In the genomic region with DNA sequence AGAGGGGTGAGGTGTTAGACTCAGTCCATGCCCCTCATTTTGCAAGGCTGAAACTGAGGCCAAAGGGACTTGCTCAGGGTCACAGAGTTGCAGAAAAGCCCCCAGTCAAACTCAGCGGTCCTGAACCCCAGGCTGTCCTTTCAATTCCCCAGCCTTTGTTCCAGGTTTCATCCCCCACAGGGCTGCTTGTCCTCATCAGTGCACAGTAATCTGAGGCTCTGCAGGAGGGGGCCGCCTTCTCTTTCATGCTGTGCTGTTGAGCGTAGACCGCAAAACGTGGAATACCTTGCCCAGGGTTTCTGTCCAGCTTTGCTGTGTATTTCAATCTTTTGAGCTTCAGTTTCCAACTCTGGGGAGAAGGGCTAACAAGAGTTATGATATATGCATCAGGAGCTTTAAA, we compare ENCODE assay signal across 2 cellular contexts.
TF ChIP-seq lines count a peak whose summit lies in the region.

No MANE protein-coding gene starts in this region.

TF ChIP-seq in GM23338, 12 proteins besides CTCF, POLR2A, EP300 and RAD21 (continued from another document and continues in another):
- TF ChIP-seq, protein P1, sequence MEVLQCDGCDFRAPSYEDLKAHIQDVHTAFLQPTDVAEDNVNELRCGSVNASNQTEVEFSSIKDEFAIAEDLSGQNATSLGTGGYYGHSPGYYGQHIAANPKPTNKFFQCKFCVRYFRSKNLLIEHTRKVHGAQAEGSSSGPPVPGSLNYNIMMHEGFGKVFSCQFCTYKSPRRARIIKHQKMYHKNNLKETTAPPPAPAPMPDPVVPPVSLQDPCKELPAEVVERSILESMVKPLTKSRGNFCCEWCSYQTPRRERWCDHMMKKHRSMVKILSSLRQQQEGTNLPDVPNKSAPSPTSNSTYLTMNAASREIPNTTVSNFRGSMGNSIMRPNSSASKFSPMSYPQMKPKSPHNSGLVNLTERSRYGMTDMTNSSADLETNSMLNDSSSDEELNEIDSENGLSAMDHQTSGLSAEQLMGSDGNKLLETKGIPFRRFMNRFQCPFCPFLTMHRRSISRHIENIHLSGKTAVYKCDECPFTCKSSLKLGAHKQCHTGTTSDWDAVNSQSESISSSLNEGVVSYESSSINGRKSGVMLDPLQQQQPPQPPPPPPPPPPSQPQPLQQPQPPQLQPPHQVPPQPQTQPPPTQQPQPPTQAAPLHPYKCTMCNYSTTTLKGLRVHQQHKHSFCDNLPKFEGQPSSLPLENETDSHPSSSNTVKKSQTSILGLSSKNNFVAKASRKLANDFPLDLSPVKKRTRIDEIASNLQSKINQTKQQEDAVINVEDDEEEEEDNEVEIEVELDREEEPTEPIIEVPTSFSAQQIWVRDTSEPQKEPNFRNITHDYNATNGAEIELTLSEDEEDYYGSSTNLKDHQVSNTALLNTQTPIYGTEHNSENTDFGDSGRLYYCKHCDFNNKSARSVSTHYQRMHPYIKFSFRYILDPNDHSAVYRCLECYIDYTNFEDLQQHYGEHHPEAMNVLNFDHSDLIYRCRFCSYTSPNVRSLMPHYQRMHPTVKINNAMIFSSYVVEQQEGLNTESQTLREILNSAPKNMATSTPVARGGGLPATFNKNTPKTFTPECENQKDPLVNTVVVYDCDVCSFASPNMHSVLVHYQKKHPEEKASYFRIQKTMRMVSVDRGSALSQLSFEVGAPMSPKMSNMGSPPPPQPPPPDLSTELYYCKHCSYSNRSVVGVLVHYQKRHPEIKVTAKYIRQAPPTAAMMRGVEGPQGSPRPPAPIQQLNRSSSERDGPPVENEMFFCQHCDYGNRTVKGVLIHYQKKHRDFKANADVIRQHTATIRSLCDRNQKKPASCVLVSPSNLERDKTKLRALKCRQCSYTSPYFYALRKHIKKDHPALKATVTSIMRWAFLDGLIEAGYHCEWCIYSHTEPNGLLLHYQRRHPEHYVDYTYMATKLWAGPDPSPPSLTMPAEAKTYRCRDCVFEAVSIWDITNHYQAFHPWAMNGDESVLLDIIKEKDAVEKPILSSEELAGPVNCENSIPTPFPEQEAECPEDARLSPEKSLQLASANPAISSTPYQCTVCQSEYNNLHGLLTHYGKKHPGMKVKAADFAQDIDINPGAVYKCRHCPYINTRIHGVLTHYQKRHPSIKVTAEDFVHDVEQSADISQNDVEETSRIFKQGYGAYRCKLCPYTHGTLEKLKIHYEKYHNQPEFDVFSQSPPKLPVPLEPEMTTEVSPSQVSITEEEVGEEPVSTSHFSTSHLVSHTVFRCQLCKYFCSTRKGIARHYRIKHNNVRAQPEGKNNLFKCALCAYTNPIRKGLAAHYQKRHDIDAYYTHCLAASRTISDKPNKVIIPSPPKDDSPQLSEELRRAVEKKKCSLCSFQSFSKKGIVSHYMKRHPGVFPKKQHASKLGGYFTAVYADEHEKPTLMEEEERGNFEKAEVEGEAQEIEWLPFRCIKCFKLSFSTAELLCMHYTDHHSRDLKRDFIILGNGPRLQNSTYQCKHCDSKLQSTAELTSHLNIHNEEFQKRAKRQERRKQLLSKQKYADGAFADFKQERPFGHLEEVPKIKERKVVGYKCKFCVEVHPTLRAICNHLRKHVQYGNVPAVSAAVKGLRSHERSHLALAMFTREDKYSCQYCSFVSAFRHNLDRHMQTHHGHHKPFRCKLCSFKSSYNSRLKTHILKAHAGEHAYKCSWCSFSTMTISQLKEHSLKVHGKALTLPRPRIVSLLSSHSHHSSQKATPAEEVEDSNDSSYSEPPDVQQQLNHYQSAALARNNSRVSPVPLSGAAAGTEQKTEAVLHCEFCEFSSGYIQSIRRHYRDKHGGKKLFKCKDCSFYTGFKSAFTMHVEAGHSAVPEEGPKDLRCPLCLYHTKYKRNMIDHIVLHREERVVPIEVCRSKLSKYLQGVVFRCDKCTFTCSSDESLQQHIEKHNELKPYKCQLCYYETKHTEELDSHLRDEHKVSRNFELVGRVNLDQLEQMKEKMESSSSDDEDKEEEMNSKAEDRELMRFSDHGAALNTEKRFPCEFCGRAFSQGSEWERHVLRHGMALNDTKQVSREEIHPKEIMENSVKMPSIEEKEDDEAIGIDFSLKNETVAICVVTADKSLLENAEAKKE (CRISPR knock-in tag; IDR thresholded peaks at IDR 0.05) = no peak
- TF ChIP-seq, protein P2, sequence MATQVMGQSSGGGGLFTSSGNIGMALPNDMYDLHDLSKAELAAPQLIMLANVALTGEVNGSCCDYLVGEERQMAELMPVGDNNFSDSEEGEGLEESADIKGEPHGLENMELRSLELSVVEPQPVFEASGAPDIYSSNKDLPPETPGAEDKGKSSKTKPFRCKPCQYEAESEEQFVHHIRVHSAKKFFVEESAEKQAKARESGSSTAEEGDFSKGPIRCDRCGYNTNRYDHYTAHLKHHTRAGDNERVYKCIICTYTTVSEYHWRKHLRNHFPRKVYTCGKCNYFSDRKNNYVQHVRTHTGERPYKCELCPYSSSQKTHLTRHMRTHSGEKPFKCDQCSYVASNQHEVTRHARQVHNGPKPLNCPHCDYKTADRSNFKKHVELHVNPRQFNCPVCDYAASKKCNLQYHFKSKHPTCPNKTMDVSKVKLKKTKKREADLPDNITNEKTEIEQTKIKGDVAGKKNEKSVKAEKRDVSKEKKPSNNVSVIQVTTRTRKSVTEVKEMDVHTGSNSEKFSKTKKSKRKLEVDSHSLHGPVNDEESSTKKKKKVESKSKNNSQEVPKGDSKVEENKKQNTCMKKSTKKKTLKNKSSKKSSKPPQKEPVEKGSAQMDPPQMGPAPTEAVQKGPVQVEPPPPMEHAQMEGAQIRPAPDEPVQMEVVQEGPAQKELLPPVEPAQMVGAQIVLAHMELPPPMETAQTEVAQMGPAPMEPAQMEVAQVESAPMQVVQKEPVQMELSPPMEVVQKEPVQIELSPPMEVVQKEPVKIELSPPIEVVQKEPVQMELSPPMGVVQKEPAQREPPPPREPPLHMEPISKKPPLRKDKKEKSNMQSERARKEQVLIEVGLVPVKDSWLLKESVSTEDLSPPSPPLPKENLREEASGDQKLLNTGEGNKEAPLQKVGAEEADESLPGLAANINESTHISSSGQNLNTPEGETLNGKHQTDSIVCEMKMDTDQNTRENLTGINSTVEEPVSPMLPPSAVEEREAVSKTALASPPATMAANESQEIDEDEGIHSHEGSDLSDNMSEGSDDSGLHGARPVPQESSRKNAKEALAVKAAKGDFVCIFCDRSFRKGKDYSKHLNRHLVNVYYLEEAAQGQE (IDR thresholded peaks at IDR 0.05; ENCODE audit: unreplicated experiment) = no peak
- TF ChIP-seq ZNF114 (CRISPR knock-in tag; IDR thresholded peaks at IDR 0.05) (no peak), ZNF331 (CRISPR knock-in tag; IDR thresholded peaks at IDR 0.05; ENCODE audit: low read depth) (no peak), POLR2AphosphoS5 (IDR thresholded peaks at IDR 0.05; ENCODE audit: low read depth) (no peak), NANOG (IDR thresholded peaks at IDR 0.05; ENCODE audit: borderline replicate concordance) (no peak), CREB1 (CRISPR knock-in tag; IDR thresholded peaks at IDR 0.05; ENCODE audit: low read depth) (no peak), JUNB (IDR thresholded peaks at IDR 0.05; ENCODE audit: unreplicated experiment) (no peak), EZH2phosphoT487 (IDR thresholded peaks at IDR 0.05; ENCODE audit: unreplicated experiment) (no peak), STAT1 (IDR thresholded peaks at IDR 0.05; ENCODE audit: unreplicated experiment) (no peak)

TF ChIP-seq in neural cell, 6 proteins besides CTCF, POLR2A, EP300 and RAD21 (continued from another document):
- TF ChIP-seq, protein P2 (IDR thresholded peaks at IDR 0.05; ENCODE audit: borderline replicate concordance) = no peak
- no peak for TF ChIP-seq SMC3 (conservative IDR thresholded peaks at IDR 0.05; ENCODE audit: poor library complexity)
TF ChIP-seq in neural cell: peak in this region for 1.
